ENCODE assay signal across 33 cellular contexts in genomic region chr2:80185091-80185490, GRCh38.
"Had no signal": no experiment of that assay in that cellular context is flagged by ENCODE, and none has a peak within 500 bp of the region (broad histone marks: within the 10 kb centered on the region; RNA-seq: fewer than 3 reads in every experiment).

No MANE protein-coding gene starts in this region.

- DNase-seq: activated B cell treated with CpG ODN at 0.5 μM for 24 hours; activated CD4-positive, alpha-beta T cell treated with anti-CD3 and anti-CD28 coated beads for 48 hours; activated CD4-positive, alpha-beta T cell treated with anti-CD3 and anti-CD28 coated beads, Interleukin-2, amount 50 U/mL, for 1 hour; activated CD4-positive, alpha-beta T cell treated with anti-CD3 and anti-CD28 coated beads, Interleukin-2, amount 50 U/mL, for 48 hours; activated CD8-positive, alpha-beta memory T cell treated with anti-CD3 and anti-CD28 coated beads for 24 hours; activated CD8-positive, alpha-beta T cell treated with anti-CD3 and anti-CD28 coated beads for 36 hours; activated effector memory CD4-positive, alpha-beta T cell treated with Interleukin-2 at 50 U/mL for 16 hours; activated gamma-delta T cell treated with Interleukin-2 at 50 U/mL for 16 hours; activated naive CD4-positive, alpha-beta T cell treated with anti-CD3 and anti-CD28 coated beads, Interleukin-2, amount 50 U/mL, for 16 hours; activated naive CD4-positive, alpha-beta T cell treated with Interleukin-2 at 50 U/mL for 16 hours; activated T-cell treated with anti-CD3 and anti-CD28 coated beads, Interleukin-2, amount 50 U/mL, for 4 hours; amniotic stem cell; anterior cingulate cortex; brain microvascular endothelial cell; dorsolateral prefrontal cortex; effector memory CD4-positive, alpha-beta T cell; endodermal cell; foreskin keratinocyte; gastrocnemius medialis; glutamatergic neuron; heart left ventricle; T-helper 17 cell had no signal

- FAIRE-seq: astrocyte, bronchial epithelial cell, TTC549 had no signal

- H3K27ac ChIP-seq: brain microvascular endothelial cell, coronary artery, dorsolateral prefrontal cortex, foreskin keratinocyte, gastrocnemius medialis, heart left ventricle, VCaP had no signal

- H3K36me3 ChIP-seq: brain microvascular endothelial cell, gastrocnemius medialis, heart left ventricle had no signal

- H3K4me1 ChIP-seq: foreskin keratinocyte, gastrocnemius medialis had no signal

- ATAC-seq: activated CD4-positive, CD25-positive, alpha-beta regulatory T cell treated with anti-CD3 and anti-CD28 coated beads, Interleukin-2, amount 50 U/mL, for 24 hours; activated CD8-positive, alpha-beta T cell treated with anti-CD3 and anti-CD28 coated beads for 36 hours; activated T-cell treated with anti-CD3 and anti-CD28 coated beads, Interleukin-2, amount 50 U/mL, for 4 hours; activated T-helper 17 cell treated with anti-CD3 and anti-CD28 coated beads, Interleukin-2, amount 50 U/mL, for 72 hours; esophagus mucosa; foreskin keratinocyte; gastrocnemius medialis; heart left ventricle; T-helper 17 cell had no signal

- H3K9me3 ChIP-seq: gastrocnemius medialis had no signal

- H3K4me3 ChIP-seq: coronary artery, dorsolateral prefrontal cortex, gastrocnemius medialis, heart left ventricle had no signal

- H3K4me3 Mint-ChIP-seq: activated B cell treated with CpG ODN at 0.5 μM for 24 hours; activated CD8-positive, alpha-beta T cell treated with anti-CD3 and anti-CD28 coated beads for 36 hours; activated naive CD8-positive, alpha-beta T cell; activated T-cell treated with anti-CD3 and anti-CD28 coated beads, Interleukin-2, amount 50 U/mL, for 4 hours; activated T-helper 17 cell treated with anti-CD3 and anti-CD28 coated beads, Interleukin-2, amount 50 U/mL, for 72 hours; central memory CD8-positive, alpha-beta T cell; dendritic cell treated with granulocyte-macrophage colony-stimulating factor and Interleukin-4, amounts not matched to agents 40 ng/mL and 50 ng/mL, for 4 days; endodermal cell; T-helper 17 cell had no signal

- H3K27ac Mint-ChIP-seq: activated B cell treated with CpG ODN at 0.5 μM for 24 hours; activated CD8-positive, alpha-beta T cell treated with anti-CD3 and anti-CD28 coated beads for 36 hours; activated naive CD8-positive, alpha-beta T cell; activated T-helper 17 cell treated with anti-CD3 and anti-CD28 coated beads, Interleukin-2, amount 50 U/mL, for 72 hours; dendritic cell treated with granulocyte-macrophage colony-stimulating factor and Interleukin-4, amounts not matched to agents 40 ng/mL and 50 ng/mL, for 4 days; endodermal cell; T-helper 17 cell had no signal

- H3K27me3 Mint-ChIP-seq: activated B cell treated with CpG ODN at 0.5 μM for 24 hours; activated CD8-positive, alpha-beta T cell treated with anti-CD3 and anti-CD28 coated beads for 36 hours; activated naive CD8-positive, alpha-beta T cell; activated T-helper 17 cell treated with anti-CD3 and anti-CD28 coated beads, Interleukin-2, amount 50 U/mL, for 72 hours; central memory CD8-positive, alpha-beta T cell; dendritic cell treated with granulocyte-macrophage colony-stimulating factor and Interleukin-4, amounts not matched to agents 40 ng/mL and 50 ng/mL, for 4 days; T-helper 17 cell had no signal

- H3K4me1 Mint-ChIP-seq: activated B cell treated with CpG ODN at 0.5 μM for 24 hours; activated T-helper 17 cell treated with anti-CD3 and anti-CD28 coated beads, Interleukin-2, amount 50 U/mL, for 72 hours; central memory CD8-positive, alpha-beta T cell; T-helper 17 cell had no signal

- H3K36me3 Mint-ChIP-seq: activated naive CD8-positive, alpha-beta T cell had no signal

- H3K27me3 ChIP-seq: brain microvascular endothelial cell, dorsolateral prefrontal cortex, foreskin keratinocyte, gastrocnemius medialis, heart left ventricle had no signal
